Comparison of ENCODE assay signal across 8 cellular contexts in the genomic region with DNA sequence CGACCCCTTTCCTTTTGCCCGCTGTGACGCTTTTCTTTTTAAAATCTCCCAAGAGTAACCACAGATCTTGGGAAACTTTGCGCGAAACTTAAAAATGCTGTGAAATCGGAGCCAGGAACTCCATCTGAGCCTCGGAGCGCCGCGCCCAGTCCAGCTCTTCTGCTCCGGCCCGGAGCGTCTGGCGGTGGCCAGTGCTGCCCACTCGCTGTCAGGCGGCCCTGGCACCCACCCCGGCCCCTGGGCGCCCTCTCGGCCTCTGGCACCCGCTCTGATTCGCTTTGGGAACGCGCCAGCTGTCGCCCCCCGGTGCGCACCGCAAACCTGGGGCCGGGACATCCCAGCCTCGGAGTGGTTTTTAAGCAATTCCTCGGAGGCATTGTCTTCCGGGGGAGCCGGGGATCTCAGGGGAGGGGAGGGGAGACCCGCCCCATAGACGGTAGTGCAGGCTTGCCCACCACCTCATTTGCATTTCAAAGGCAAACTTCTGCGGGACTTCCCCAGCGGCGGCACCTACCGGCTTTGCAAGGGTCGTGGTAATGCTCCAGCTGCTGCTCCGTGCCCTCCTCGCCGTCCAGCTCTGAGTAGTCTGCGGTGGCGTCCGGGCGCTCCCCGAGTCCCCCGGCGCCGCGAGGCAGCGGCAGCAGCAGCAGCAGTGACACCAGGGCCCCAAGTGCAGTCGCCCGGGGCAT. TPM values are rescaled to one million over a fixed set of nuclear protein-coding genes. Genes with fewer than 3 reads are reported as not detected.
A peak's percentile ranks its signal among the peaks of the same experiment; 100 is the strongest.
DNase-seq lines count a peak whose midpoint lies in the region; ATAC-seq, FAIRE-seq and TF ChIP-seq lines count a peak whose summit lies in the region.

No MANE protein-coding gene starts in this region.

- dilution Hi-C loops in keratinocyte (cut with MboI; ENCODE audit: extremely low pct_ligation_motif_present, low sequenced_read_pairs) = no loop called here

- peaks cover 6% of the 10 kb centered on the region for H3K4me1 ChIP-seq in CD8-positive, alpha-beta T cell (ENCODE audit: insufficient read depth, low read length)
- H3K4me1 ChIP-seq in K562 (replicated peaks in 1 of 2; ENCODE audit: control insufficient read depth in 2 of 2, insufficient read depth in 2 of 2, low read length in 2 of 2) = peaks cover 4 to 21% of the 10 kb centered on the region in 2 experiments; a peak in 4 of 5 replicates
- H3K4me1 ChIP-seq in keratinocyte (ENCODE audit: control insufficient read depth, extremely low read depth, insufficient read depth, low read length) = peaks cover 27% of the 10 kb centered on the region

- no peak overlapping the region for H3K27ac ChIP-seq in CD8-positive, alpha-beta T cell (ENCODE audit: low read depth, low read length)
- H3K27ac ChIP-seq in K562 (ENCODE audit: extremely low read depth, low read depth, low read length) (no peak overlapping the region), keratinocyte (ENCODE audit: control insufficient read depth, insufficient read depth, low read length) (no peak overlapping the region)

- H3K27me3 ChIP-seq in CD8-positive, alpha-beta T cell (ENCODE audit: insufficient read depth, low read length) = peaks cover 12% of the 10 kb centered on the region
- H3K27me3 ChIP-seq in K562 (ENCODE audit: control insufficient read depth in 2 of 2, insufficient read depth in 2 of 2, low read length in 2 of 2) (peaks cover 0 to 30% of the 10 kb centered on the region in 2 experiments; a peak in 3 of 5 replicates), keratinocyte (ENCODE audit: control insufficient read depth, extremely low read depth, insufficient read depth, low read length) (peaks cover 15% of the 10 kb centered on the region)

- CTCF ChIA-PET in CD8-positive, alpha-beta T cell (lab: Charles Lee) = interaction anchor here (0.8 to 2.0 kb wide), 5 partner anchors 12 to 118 kb away, joined by 3 to 5 read pairs (median 4); no protein-coding TSS in a partner anchor
- CTCF ChIA-PET in K562 (lab: Yijun Ruan, JAX; ENCODE audit: low intra/inter-chr PET ratio) = interaction anchor here (0.6 kb wide), 1 partner anchor 123 kb away, joined by 3 read pairs; no protein-coding TSS in a partner anchor

- peak; percentile 47 for ATAC-seq in CD8-positive, alpha-beta T cell
- peak; percentile 40 for ATAC-seq in GM21381 (IDR thresholded peaks at IDR 0.05; ENCODE audit: unreplicated experiment)
- ATAC-seq in K562 = no peak

- POLR2A ChIA-PET in CD8-positive, alpha-beta T cell (lab: Charles Lee) = interaction anchor here (1.0 kb wide), 1 partner anchor 21 kb away, joined by 3 read pairs; no protein-coding TSS in a partner anchor
- POLR2A ChIA-PET in K562 (lab: Yijun Ruan, JAX) = interaction anchor here (0.5 to 0.7 kb wide), 3 partner anchors 22 to 1159 kb away, joined by 3 read pairs; no protein-coding TSS in a partner anchor

- peak overlapping the region; percentile 53 for H3K4me3 ChIP-seq in CD8-positive, alpha-beta T cell (ENCODE audit: low read depth, low read length)
- H3K4me3 ChIP-seq in NB4 (ENCODE audit: low read depth, low read length) = peak overlapping the region; percentile 33
- H3K4me3 ChIP-seq in K562 = peak overlapping the region; percentile 31
- peak overlapping the region; percentile 44 to 60 (median 60) for H3K4me3 ChIP-seq in keratinocyte (ENCODE audit: control insufficient read depth in 2 of 3, extremely low read depth in 1 of 3, insufficient read depth in 2 of 3, low read depth in 1 of 3, low read length in 3 of 3)

- H3K9me3 Mint-ChIP-seq in CD8-positive, alpha-beta T cell = no peaks in the 10 kb centered on the region
- no peaks in the 10 kb centered on the region for H3K9me3 Mint-ChIP-seq in stimulated activated naive CD8-positive, alpha-beta T cell treated with anti-CD3 and anti-CD28 coated beads, Interleukin-15, Interleukin-2, amounts not matched to agents 100 ng/mL and 50 ng/mL, for 24 hours

- H3K27me3 Mint-ChIP-seq in CD8-positive, alpha-beta T cell (ENCODE audit: low read depth) = peaks cover 34% of the 10 kb centered on the region
- peaks cover 50% of the 10 kb centered on the region for H3K27me3 Mint-ChIP-seq in stimulated activated naive CD8-positive, alpha-beta T cell treated with anti-CD3 and anti-CD28 coated beads, Interleukin-15, Interleukin-2, amounts not matched to agents 100 ng/mL and 50 ng/mL, for 24 hours

- H3K4me3 Mint-ChIP-seq in CD8-positive, alpha-beta T cell = peak overlapping the region; percentile 81
- peak overlapping the region; percentile 69 for H3K4me3 Mint-ChIP-seq in stimulated activated naive CD8-positive, alpha-beta T cell treated with anti-CD3 and anti-CD28 coated beads, Interleukin-15, Interleukin-2, amounts not matched to agents 100 ng/mL and 50 ng/mL, for 24 hours

- H3K9ac ChIP-seq in K562 (ENCODE audit: insufficient read depth in 1 of 2, low read depth in 2 of 2, low read length in 2 of 2) = peak overlapping the region in 1 of 2 experiments; percentile 79; a peak in 2 of 4 replicates
- H3K9ac ChIP-seq in keratinocyte (ENCODE audit: control insufficient read depth, extremely low read depth, insufficient read depth, low read length) = peak overlapping the region; percentile 9

- H3K9me3 ChIP-seq in CD8-positive, alpha-beta T cell (ENCODE audit: low read length) = no peaks in the 10 kb centered on the region
- H3K9me3 ChIP-seq in K562 (replicated peaks; ENCODE audit: control insufficient read depth, insufficient read depth, low read depth, low read length) (no peaks in the 10 kb centered on the region), keratinocyte (ENCODE audit: control insufficient read depth, low read depth, low read length) (no peaks in the 10 kb centered on the region)

- no peaks in the 10 kb centered on the region for H3K79me2 ChIP-seq in K562 (ENCODE audit: control insufficient read depth, insufficient read depth, low read length)
- no peaks in the 10 kb centered on the region for H3K79me2 ChIP-seq in keratinocyte (ENCODE audit: control insufficient read depth, insufficient read depth, low read length)

- no TSS peak for BruUV-seq in K562 (replicated peaks; lab: Mats Ljungman, UMichigan)

- in situ Hi-C loops in K562 (cut with MboI) = no loop called here

- FAIRE-seq in K562 (lab: Jason Lieb, UNC) = no peak
- FAIRE-seq in keratinocyte (lab: Jason Lieb, UNC) = no peak

- no peak overlapping the region for H3K27ac Mint-ChIP-seq in CD8-positive, alpha-beta T cell
- H3K27ac Mint-ChIP-seq in stimulated activated naive CD8-positive, alpha-beta T cell treated with anti-CD3 and anti-CD28 coated beads, Interleukin-15, Interleukin-2, amounts not matched to agents 100 ng/mL and 50 ng/mL, for 24 hours = no peak overlapping the region

- TF ChIP-seq POLR2A in NB4 (IDR thresholded peaks at IDR 0.05; ENCODE audit: extremely low read depth, insufficient read length) = no peak
- no peak for TF ChIP-seq POLR2A in K562 (conservative IDR thresholded peaks at IDR 0.05)

- H3K4me2 ChIP-seq in K562 (ENCODE audit: insufficient read depth, low read length) (peak overlapping the region; percentile 63; the same call in 1 of the 2 replicates), keratinocyte (ENCODE audit: control insufficient read depth, extremely low read depth, insufficient read depth, low read depth, low read length) (peak overlapping the region; percentile 87)

- 28% methylated on average over 14 of the region's 54 CpGs for WGBS in K562 (ENCODE audit: insufficient coverage, low coverage, missing lambda C conversion rate)

- H4K20me1 ChIP-seq in K562 (replicated peaks; ENCODE audit: control insufficient read depth, insufficient read depth, low read length) (0 out of 2 replicates have a peak, but pooled peaks cover 8% of the 10 kb centered on the region), keratinocyte (ENCODE audit: control insufficient read depth, extremely low read depth, insufficient read depth, low read length) (no peaks in the 10 kb centered on the region)

- peaks cover 16% of the 10 kb centered on the region for H3K4me1 Mint-ChIP-seq in CD8-positive, alpha-beta T cell (ENCODE audit: low read depth)
- peaks cover 14% of the 10 kb centered on the region for H3K4me1 Mint-ChIP-seq in stimulated activated naive CD8-positive, alpha-beta T cell treated with anti-CD3 and anti-CD28 coated beads, Interleukin-15, Interleukin-2, amounts not matched to agents 100 ng/mL and 50 ng/mL, for 24 hours (ENCODE audit: low read depth)

- H3K9me1 ChIP-seq in K562 (ENCODE audit: control insufficient read depth, insufficient read depth, low read length) = no peaks in the 10 kb centered on the region
- no peaks in the 10 kb centered on the region for H3K9me1 ChIP-seq in keratinocyte (ENCODE audit: control insufficient read depth, extremely low read depth, insufficient read depth, low read length)

- no peak for TF ChIP-seq CTCF in CD8-positive, alpha-beta T cell (IDR thresholded peaks at IDR 0.05)
- TF ChIP-seq CTCF in NB4 (IDR thresholded peaks at IDR 0.05; ENCODE audit: low read depth, low read length) = no peak
- TF ChIP-seq CTCF in K562 (IDR thresholded peaks at IDR 0.05 in 2 of 3, conservative IDR thresholded peaks at IDR 0.05 in 1 of 3; ENCODE audit: insufficient read depth in 2 of 3, low read depth in 1 of 3, low read length in 3 of 3) = no peak
- TF ChIP-seq CTCF in keratinocyte (optimal IDR thresholded peaks at IDR 0.05 in 1 of 3, IDR thresholded peaks at IDR 0.05 in 1 of 3, conservative IDR thresholded peaks at IDR 0.05 in 1 of 3; ENCODE audit: extremely low read depth in 1 of 3, insufficient read depth in 2 of 3, low read length in 3 of 3) = no peak

- no peaks in the 10 kb centered on the region for H3K36me3 Mint-ChIP-seq in CD8-positive, alpha-beta T cell
- no peaks in the 10 kb centered on the region for H3K36me3 Mint-ChIP-seq in stimulated activated naive CD8-positive, alpha-beta T cell treated with anti-CD3 and anti-CD28 coated beads, Interleukin-15, Interleukin-2, amounts not matched to agents 100 ng/mL and 50 ng/mL, for 24 hours (ENCODE audit: low read depth)

- peak overlapping the region; percentile 55; the same call in 1 of the 2 replicates for H2AFZ ChIP-seq in K562 (ENCODE audit: low read depth, low read length)
- H2AFZ ChIP-seq in keratinocyte (ENCODE audit: control insufficient read depth, low read length) = peak overlapping the region; percentile 56

- TF ChIP-seq EP300 in K562 (IDR thresholded peaks at IDR 0.05; ENCODE audit: low read length) = no peak

- H3K36me3 ChIP-seq in CD8-positive, alpha-beta T cell (ENCODE audit: insufficient read depth, low read length) = no peaks in the 10 kb centered on the region
- H3K36me3 ChIP-seq in K562 (ENCODE audit: control insufficient read depth, insufficient read depth, low read length) (no peaks in the 10 kb centered on the region), keratinocyte (ENCODE audit: control insufficient read depth in 2 of 2, extremely low read depth in 1 of 2, insufficient read depth in 2 of 2, low read length in 2 of 2) (no peaks in the 10 kb centered on the region)

- peak in 4 of 7 experiments; percentile 4 to 39 (median 33) for DNase-seq in CD8-positive, alpha-beta T cell
- DNase-seq in NB4 (ENCODE audit: low read depth) = peak; percentile 20
- no peak for DNase-seq in K562 (ENCODE audit: extremely low read depth in 1 of 4, low spot score in 3 of 4)
- no peak for DNase-seq in keratinocyte (ENCODE audit: low read depth, low spot score)
- no peak for DNase-seq in NCI-H774 (lab: John Stamatoyannopoulos, UW)
- no peak for DNase-seq in MV-4-11 (lab: John Stamatoyannopoulos, UW)

- TF ChIP-seq RAD21 in K562 (CRISPR knock-in tag; conservative IDR thresholded peaks at IDR 0.05 in 1 of 2, IDR thresholded peaks at IDR 0.05 in 1 of 2) = no peak

- intact Hi-C loops in CD8-positive, alpha-beta T cell (cut with DNase I, micrococcal nuclease) = loop anchor here (5.0 kb wide), 2 partner anchors 74 to 496 kb away; partner anchors contain the start of gene TM9SF3 (in 1 of the 2)
- intact Hi-C loops in K562 (cut with micrococcal nuclease) = loop anchor here (5.0 to 10.0 kb wide), 2 partner anchors 102 to 116 kb away; no protein-coding TSS in a partner anchor

RNA-seq across cellular contexts. Expression of gene TLL2, which starts 0.6 kb away (rescaled TPM):
- not detected for total RNA-seq in CD8-positive, alpha-beta T cell
- not detected in 2 replicates for total RNA-seq in K562 (2011; cell fraction: chromatin; rRNA removed; ENCODE audit: low replicate concordance)
- total RNA-seq in K562 (2011; cell fraction: nucleolus; rRNA removed) = not detected in 2 replicates
- total RNA-seq in K562 (2011; cell fraction: nucleoplasm; rRNA removed) = not detected in 2 replicates
- total RNA-seq in K562 (2014; rRNA removed) (not detected in 2 replicates), K562 (2014; rRNA removed; fragmentation: Illumina TruSeq; extraction: Trizol) (not detected in 2 replicates), K562 (2015; rRNA removed; fragmentation: Illumina TruSeq; extraction: Trizol) (not detected in 2 replicates), K562 (2021) (0.09 TPM in 1 of 2 replicates, not detected in the other)
- polyA plus RNA-seq in K562 (2011; rRNA removed) (not detected in 2 replicates), K562 (2014; fragmentation: Illumina TruSeq; extraction: Trizol) (not detected in 2 replicates), K562 (2014; fragmentation: Nextera tagmentation; extraction: Ambion mirVana) (not detected), K562 (2014; rRNA removed) (not detected in 2 replicates), keratinocyte (0.48 to 1.6 TPM (median 0.83 TPM) in 3 replicates)
- 0.01 and 0.06 TPM in 2 replicates for polyA plus RNA-seq in K562 (2011; cell fraction: cytosol; rRNA removed)
- 0.03 TPM in 1 of 2 replicates, not detected in the other for polyA plus RNA-seq in K562 (2011; cell fraction: nucleus; rRNA removed)
- not detected in 2 replicates for polyA plus RNA-seq in K562 (2012)
- 0.18 TPM in 1 of 2 replicates, not detected in the other for polyA minus RNA-seq in K562 (2011; rRNA and poly(A)+ RNA removed)
- not detected in 2 replicates for polyA minus RNA-seq in K562 (2011; cell fraction: cytosol; rRNA and poly(A)+ RNA removed)
- polyA minus RNA-seq in K562 (2011; cell fraction: nucleus; rRNA and poly(A)+ RNA removed) = not detected in 2 replicates
- 0.70 TPM for polyA plus RNA-seq in keratinocyte (2011; ENCODE audit: low read depth)
- polyA plus RNA-seq in keratinocyte (2011; cell fraction: cytosol; rRNA removed) = 0.38 and 0.51 TPM in 2 replicates
- 2.1 and 3.2 TPM in 2 replicates for polyA plus RNA-seq in keratinocyte (2011; cell fraction: nucleus; rRNA removed)
- 0.38 and 0.91 TPM in 2 replicates for polyA plus RNA-seq in keratinocyte (2012; ENCODE audit: low replicate concordance)
- polyA minus RNA-seq in keratinocyte = 0.35 to 1.5 TPM (median 0.46 TPM) in 3 replicates
- not detected for polyA minus RNA-seq in keratinocyte (2011; cell fraction: cytosol; rRNA and poly(A)+ RNA removed)
- 2.4 and 2.9 TPM in 2 replicates for polyA minus RNA-seq in keratinocyte (2011; cell fraction: nucleus; rRNA and poly(A)+ RNA removed)

Comparison
In these comparisons a context has a peak if more than half of its experiments do, and no peak if none do; other contexts are left out.
1. DNase-seq: peak in CD8-positive, alpha-beta T cell (4 of 7) and NB4 (single experiment); none in K562 (0 of 4), keratinocyte (single experiment), NCI-H774 (single experiment) and MV-4-11 (single experiment).
2. Peak in every context shown above with its lines, with median percentiles within 50 percentile points of each other: H3K4me3 ChIP-seq.